Comparison of ENCODE assay signal across 8 cellular contexts in genomic region chr11:58567889-58568512, GRCh38. TPM values are rescaled to one million over a fixed set of nuclear protein-coding genes. Genes with fewer than 3 reads are reported as not detected.
A peak's percentile ranks its signal among the peaks of the same experiment; 100 is the strongest.
DNase-seq lines count a peak whose midpoint lies in the region; ATAC-seq, FAIRE-seq and TF ChIP-seq lines count a peak whose summit lies in the region.

No MANE protein-coding gene starts in this region.

- TF ChIP-seq EP300 in A549 (IDR thresholded peaks at IDR 0.05): no peak

- CTCF ChIA-PET in A549 (lab: Yijun Ruan, JAX): interaction anchor here (0.5 to 2.8 kb wide), 23 partner anchors 9 to 735 kb away, joined by 3 to 15 read pairs (median 4); partner anchors contain the start of gene ZFP91

- H4K8ac ChIP-seq in mesendoderm (ENCODE audit: low read depth, low read length): no peak overlapping the region

- FAIRE-seq in A549 (lab: Jason Lieb, UNC): no peak

- H3K36me3 ChIP-seq in mesendoderm (ENCODE audit: control insufficient read depth, insufficient read depth, low read length): no peaks in the 10 kb centered on the region

- no peak overlapping the region for H2AK5ac ChIP-seq in mesendoderm (ENCODE audit: low read length)

- 52% methylated on average over 4 of the region's 4 CpGs for WGBS in A549 (ENCODE audit: missing lambda C conversion rate)
- WGBS in mesendoderm (ENCODE audit: extremely low coverage, insufficient coverage, low lambda C conversion rate): no CpG with 5 or more reads among the region's 4 CpGs

- H3K4me2 ChIP-seq in A549 (no peak overlapping the region), mesendoderm (ENCODE audit: low read length) (no peak overlapping the region)

- H3K23ac ChIP-seq in mesendoderm (ENCODE audit: low read length): no peak overlapping the region

- no peak overlapping the region for H3K9ac ChIP-seq in mesendoderm (ENCODE audit: low read length)

- H3K79me2 ChIP-seq in mesendoderm (ENCODE audit: control insufficient read depth, insufficient read depth, low read length): no peaks in the 10 kb centered on the region

- H3K4me1 ChIP-seq in A549 (peaks cover 11% of the 10 kb centered on the region; the same call in 2 of the 3 replicates), mesendoderm (ENCODE audit: control insufficient read depth, low read depth, low read length) (no peaks in the 10 kb centered on the region)

- no peak overlapping the region for H4K5ac ChIP-seq in mesendoderm (ENCODE audit: low read length)

- no peak overlapping the region for H2BK5ac ChIP-seq in mesendoderm (ENCODE audit: low read length)

- H2BK15ac ChIP-seq in mesendoderm (replicated peaks; ENCODE audit: low read depth): no peak overlapping the region

- POLR2A ChIA-PET in A549 (lab: Yijun Ruan, JAX): no interaction called here

- H3K27ac ChIP-seq in A549 (no peak overlapping the region), mesendoderm (ENCODE audit: low read depth, low read length) (no peak overlapping the region)

- in situ Hi-C loops in GM13977 (cut with MboI; ENCODE audit: low pct_unique_long_range_greater_than_20kb, low sequenced_read_pairs, unreplicated experiment): no loop called here

- peak in 1 of 2 experiments; percentile 28; a peak in 2 of 5 replicates for TF ChIP-seq RAD21 in A549 (conservative IDR thresholded peaks at IDR 0.05 in 1 of 2, IDR thresholded peaks at IDR 0.05 in 1 of 2)

- H2BK120ac ChIP-seq in mesendoderm (ENCODE audit: low read depth, low read length): no peak overlapping the region

- H3K79me1 ChIP-seq in mesendoderm (ENCODE audit: low read length): no peaks in the 10 kb centered on the region

- H3K56ac ChIP-seq in mesendoderm (ENCODE audit: low read length): no peak overlapping the region

- H3K4me3 ChIP-seq in A549 (no peak overlapping the region), mesendoderm (ENCODE audit: low read length) (no peak overlapping the region)

- no peaks in the 10 kb centered on the region for H3K9me3 ChIP-seq in A549

- no peak for TF ChIP-seq POLR2A in A549 (IDR thresholded peaks at IDR 0.05; ENCODE audit: low read length)

- ATAC-seq in A549: peak; percentile 99
- peak; percentile 87 for ATAC-seq in HG02884 (IDR thresholded peaks at IDR 0.05; ENCODE audit: unreplicated experiment)

- DNase-seq in A549 (ENCODE audit: low read depth in 1 of 2, low spot score in 1 of 2) (peak; percentile 44 to 68), GM13977 (ENCODE audit: low spot score) (peak; percentile 24), NCI-H1930 (lab: John Stamatoyannopoulos, UW) (peak; percentile 14 to 21), cerebellum (ENCODE audit: low spot score) (peak; percentile 8), mesendoderm (peak; percentile 79)
- peak; percentile 52 for DNase-seq in activated CD4-positive, CD25-positive, alpha-beta regulatory T cell treated with anti-CD3 and anti-CD28 coated beads, Interleukin-2, amount 50 U/mL, for 16 hours (ENCODE audit: low read depth, low spot score)
- peak; percentile 83 for DNase-seq in stimulated activated CD8-positive, alpha-beta memory T cell treated with anti-CD3 and anti-CD28 coated beads, Interleukin-4, amount 100 ng/mL, for 48 hours

- no peaks in the 10 kb centered on the region for H3K27me3 ChIP-seq in mesendoderm (ENCODE audit: insufficient read depth, low read length, poor library complexity)

- no peak overlapping the region for H3K4ac ChIP-seq in mesendoderm (ENCODE audit: low read depth, low read length)

- peak; percentile 62 for TF ChIP-seq CTCF in A549 (IDR thresholded peaks at IDR 0.05)
- TF ChIP-seq CTCF in GM13977 (IDR thresholded peaks at IDR 0.05; ENCODE audit: extremely low read depth, insufficient read depth, missing control alignments): peak; percentile 70

- no peak overlapping the region for H3K18ac ChIP-seq in mesendoderm (ENCODE audit: low read length)

TF ChIP-seq in A549, 52 proteins besides CTCF, POLR2A, EP300 and RAD21:
- TF ChIP-seq MAZ (IDR thresholded peaks at IDR 0.05; ENCODE audit: borderline replicate concordance, low read depth, low read length) (no peak), SMC3 (IDR thresholded peaks at IDR 0.05) (peak; percentile 50; the same call in 1 of the 3 replicates), NFE2L2 (conservative IDR thresholded peaks at IDR 0.05; ENCODE audit: low read length) (no peak), PBX3 (IDR thresholded peaks at IDR 0.05) (no peak)

RNA-seq across cellular contexts. Expression of gene LPXN, which starts 7.7 kb away (rescaled TPM):
- polyA plus RNA-seq in A549 (2011; rRNA removed): 6.6 and 6.7 TPM in 2 replicates
- polyA plus RNA-seq in A549 (2012; cell fraction: cytosol; rRNA removed): 1.5 and 2.0 TPM in 2 replicates
- polyA plus RNA-seq in A549 (2012; cell fraction: nucleus; rRNA removed): 2.7 and 4.0 TPM in 2 replicates
- polyA plus RNA-seq in A549 (2017; fragmentation: RNase III; extraction: RNeasy Plus Mini Kit Qiagen cat#74134 plus additional on column Dnase treatment): 2.5 to 2.9 TPM (median 2.5 TPM) in 3 replicates
- 7.3 and 9.7 TPM in 2 replicates for polyA minus RNA-seq in A549 (2011; rRNA and poly(A)+ RNA removed)
- 4.5 TPM for total RNA-seq in cerebellum
- 0.63 TPM for polyA plus RNA-seq in mesendoderm (2013, experiment 1 of 2)
- polyA plus RNA-seq in mesendoderm (2013, experiment 2 of 2): 0.77 TPM

RNA-seq across cellular contexts. Expression of gene ZFP91, which starts 10.9 kb away (rescaled TPM):
- polyA plus RNA-seq in A549 (2011; rRNA removed) (52.3 and 66.9 TPM in 2 replicates), A549 (2017; fragmentation: RNase III; extraction: RNeasy Plus Mini Kit Qiagen cat#74134 plus additional on column Dnase treatment) (45.0 to 48.5 TPM (median 47.7 TPM) in 3 replicates)
- polyA plus RNA-seq in A549 (2012; cell fraction: cytosol; rRNA removed): 10.7 and 12.2 TPM in 2 replicates
- polyA plus RNA-seq in A549 (2012; cell fraction: nucleus; rRNA removed): 5.8 and 10.0 TPM in 2 replicates
- polyA minus RNA-seq in A549 (2011; rRNA and poly(A)+ RNA removed): 35.4 and 38.3 TPM in 2 replicates
- 43.4 TPM for total RNA-seq in cerebellum
- 26.5 TPM for polyA plus RNA-seq in mesendoderm (2013, experiment 1 of 2)
- 26.6 TPM for polyA plus RNA-seq in mesendoderm (2013, experiment 2 of 2)

RNA-seq across cellular contexts. Expression of gene CNTF, which starts 54.5 kb away (rescaled TPM):
- 1.3 and 1.8 TPM in 2 replicates for polyA plus RNA-seq in A549 (2011; rRNA removed)
- 0.33 and 0.49 TPM in 2 replicates for polyA plus RNA-seq in A549 (2012; cell fraction: cytosol; rRNA removed)
- 2.1 and 2.8 TPM in 2 replicates for polyA plus RNA-seq in A549 (2012; cell fraction: nucleus; rRNA removed)
- polyA plus RNA-seq in A549 (2017; fragmentation: RNase III; extraction: RNeasy Plus Mini Kit Qiagen cat#74134 plus additional on column Dnase treatment): 0.91 to 1.3 TPM (median 1.2 TPM) in 3 replicates
- polyA minus RNA-seq in A549 (2011; rRNA and poly(A)+ RNA removed): 3.7 and 5.0 TPM in 2 replicates
- total RNA-seq in cerebellum: 3.7 TPM
- polyA plus RNA-seq in mesendoderm (2013, experiment 1 of 2): 0.72 TPM
- 0.69 TPM for polyA plus RNA-seq in mesendoderm (2013, experiment 2 of 2)

Comparison
In these comparisons a context has a peak if more than half of its experiments do, and no peak if none do; other contexts are left out.
1. DNase-seq: peak in every context shown above with its lines; median percentile 83 in stimulated activated CD8-positive, alpha-beta memory T cell treated with anti-CD3 and anti-CD28 coated beads, Interleukin-4, amount 100 ng/mL, for 48 hours; 79 in mesendoderm; 56 in A549; 52 in activated CD4-positive, CD25-positive, alpha-beta regulatory T cell treated with anti-CD3 and anti-CD28 coated beads, Interleukin-2, amount 50 U/mL, for 16 hours; 24 in GM13977; 18 in NCI-H1930; 8 in cerebellum.